ENCODE assay signal across 9 cellular contexts in genomic region chr10:115129752-115130151, GRCh38. TPM values are rescaled to one million over a fixed set of nuclear protein-coding genes. Genes with fewer than 3 reads are reported as not detected.
A peak's percentile ranks its signal among the peaks of the same experiment; 100 is the strongest.
DNase-seq lines count a peak whose midpoint lies in the region; ATAC-seq and TF ChIP-seq lines count a peak whose summit lies in the region.
"Had no signal": no experiment of that assay in that cellular context is flagged by ENCODE, and none has a peak within 500 bp of the region (broad histone marks: within the 10 kb centered on the region; RNA-seq: fewer than 3 reads in every experiment).

No MANE protein-coding gene starts in this region.

- no peak overlapping the region for H2AFZ ChIP-seq in GM23338

- no peaks in the 10 kb centered on the region for H4K20me1 ChIP-seq in GM23338 (replicated peaks; ENCODE audit: insufficient read depth)

- no peaks in the 10 kb centered on the region for H3K9me3 Mint-ChIP-seq in CD4-positive, CD25-positive, alpha-beta regulatory T cell
- no peaks in the 10 kb centered on the region; the same call in 2 of the 3 replicates for H3K9me3 Mint-ChIP-seq in GM23338
- H3K9me3 Mint-ChIP-seq in activated CD4-positive, alpha-beta T cell treated with anti-CD3 and anti-CD28 coated beads, Interleukin-2, amount 10 ng/mL, durations not matched to agents 7 days and 5 days: no peaks in the 10 kb centered on the region
- no peaks in the 10 kb centered on the region for H3K9me3 Mint-ChIP-seq in stimulated activated naive CD8-positive, alpha-beta T cell treated with anti-CD3 and anti-CD28 coated beads, Interleukin-15, amount 100 ng/mL, for 72 hours
- H3K9me3 Mint-ChIP-seq: dendritic cell treated with granulocyte-macrophage colony-stimulating factor and Interleukin-4, amounts not matched to agents 40 ng/mL and 50 ng/mL, for 4 days had no signal

- peaks cover 12% of the 10 kb centered on the region for H3K27me3 Mint-ChIP-seq in CD4-positive, CD25-positive, alpha-beta regulatory T cell
- H3K27me3 Mint-ChIP-seq in GM23338 (ENCODE audit: insufficient read depth, low read depth, poor library complexity): no peaks in the 10 kb centered on the region
- no peaks in the 10 kb centered on the region for H3K27me3 Mint-ChIP-seq in activated CD4-positive, alpha-beta T cell treated with anti-CD3 and anti-CD28 coated beads, Interleukin-2, amount 10 ng/mL, durations not matched to agents 7 days and 5 days
- no peaks in the 10 kb centered on the region for H3K27me3 Mint-ChIP-seq in stimulated activated naive CD8-positive, alpha-beta T cell treated with anti-CD3 and anti-CD28 coated beads, Interleukin-15, amount 100 ng/mL, for 72 hours
- H3K27me3 Mint-ChIP-seq: dendritic cell treated with granulocyte-macrophage colony-stimulating factor and Interleukin-4, amounts not matched to agents 40 ng/mL and 50 ng/mL, for 4 days had no signal

- H3K27ac Mint-ChIP-seq in CD4-positive, CD25-positive, alpha-beta regulatory T cell: no peak overlapping the region
- no peak overlapping the region for H3K27ac Mint-ChIP-seq in GM23338
- H3K27ac Mint-ChIP-seq in activated CD4-positive, alpha-beta T cell treated with anti-CD3 and anti-CD28 coated beads, Interleukin-2, amount 10 ng/mL, durations not matched to agents 7 days and 5 days: no peak overlapping the region
- H3K27ac Mint-ChIP-seq in stimulated activated naive CD8-positive, alpha-beta T cell treated with anti-CD3 and anti-CD28 coated beads, Interleukin-15, amount 100 ng/mL, for 72 hours: no peak overlapping the region
- H3K27ac Mint-ChIP-seq: dendritic cell treated with granulocyte-macrophage colony-stimulating factor and Interleukin-4, amounts not matched to agents 40 ng/mL and 50 ng/mL, for 4 days had no signal

- TF ChIP-seq CTCF in GM23338 (conservative IDR thresholded peaks at IDR 0.05; ENCODE audit: low read depth in 2 of 2): peak in 1 of 2 experiments; percentile 60; a peak in 3 of 4 replicates

- no peak for ATAC-seq in CD4-positive, CD25-positive, alpha-beta regulatory T cell (ENCODE audit: low read depth in 2 of 2)
- ATAC-seq in GM23338: no peak
- ATAC-seq in stimulated activated naive CD8-positive, alpha-beta T cell treated with anti-CD3 and anti-CD28 coated beads, Interleukin-15, amount 100 ng/mL, for 72 hours: no peak
- ATAC-seq in left ventricle myocardium superior: no peak

- H3K36me3 Mint-ChIP-seq in CD4-positive, CD25-positive, alpha-beta regulatory T cell: no peaks in the 10 kb centered on the region
- H3K36me3 Mint-ChIP-seq in GM23338 (ENCODE audit: low read depth): peaks cover 18% of the 10 kb centered on the region
- H3K36me3 Mint-ChIP-seq in activated CD4-positive, alpha-beta T cell treated with anti-CD3 and anti-CD28 coated beads, Interleukin-2, amount 10 ng/mL, durations not matched to agents 7 days and 5 days (ENCODE audit: low read depth): no peaks in the 10 kb centered on the region

- no peak overlapping the region for H3K4me3 Mint-ChIP-seq in CD4-positive, CD25-positive, alpha-beta regulatory T cell
- H3K4me3 Mint-ChIP-seq in GM23338: no peak overlapping the region
- no peak overlapping the region for H3K4me3 Mint-ChIP-seq in activated CD4-positive, alpha-beta T cell treated with anti-CD3 and anti-CD28 coated beads, Interleukin-2, amount 10 ng/mL, durations not matched to agents 7 days and 5 days
- H3K4me3 Mint-ChIP-seq in stimulated activated naive CD8-positive, alpha-beta T cell treated with anti-CD3 and anti-CD28 coated beads, Interleukin-15, amount 100 ng/mL, for 72 hours: no peak overlapping the region
- H3K4me3 Mint-ChIP-seq: dendritic cell treated with granulocyte-macrophage colony-stimulating factor and Interleukin-4, amounts not matched to agents 40 ng/mL and 50 ng/mL, for 4 days had no signal

- H3K4me3 ChIP-seq in CD4-positive, CD25-positive, alpha-beta regulatory T cell (ENCODE audit: low read depth, low read length): no peak overlapping the region
- no peak overlapping the region for H3K4me3 ChIP-seq in GM23338

- peak in 2 of 3 donors; percentile 16 to 55 for DNase-seq in CD4-positive, CD25-positive, alpha-beta regulatory T cell
- DNase-seq in GM23338 (ENCODE audit: low spot score): peak; percentile 57
- DNase-seq in RKO (ENCODE audit: low spot score): peak; percentile 49
- DNase-seq in globus pallidus (ENCODE audit: low spot score): peak; percentile 29
- no peak for DNase-seq in NCI-H1048 (lab: John Stamatoyannopoulos, UW)
- no peak for DNase-seq in activated CD4-positive, alpha-beta T cell treated with anti-CD3 and anti-CD28 coated beads, Interleukin-2, amount 10 ng/mL, durations not matched to agents 7 days and 5 days
- DNase-seq in stimulated activated naive CD8-positive, alpha-beta T cell treated with anti-CD3 and anti-CD28 coated beads, Interleukin-15, amount 100 ng/mL, for 72 hours: no peak
- DNase-seq in left ventricle myocardium superior: no peak

- H3K27ac ChIP-seq in CD4-positive, CD25-positive, alpha-beta regulatory T cell (ENCODE audit: insufficient read depth, low read length, poor library complexity, severe bottlenecking): no peak overlapping the region
- no peak overlapping the region for H3K27ac ChIP-seq in GM23338 (ENCODE audit: low read depth)

- H3K27me3 ChIP-seq in CD4-positive, CD25-positive, alpha-beta regulatory T cell (ENCODE audit: control insufficient read depth, insufficient read depth, low read length): no peaks in the 10 kb centered on the region
- no peaks in the 10 kb centered on the region for H3K27me3 ChIP-seq in GM23338 (ENCODE audit: insufficient read depth)

- H3K9me2 ChIP-seq in GM23338 (ENCODE audit: insufficient read depth): no peaks in the 10 kb centered on the region

- H3F3A ChIP-seq in GM23338 (replicated peaks; ENCODE audit: low read depth): no peaks in the 10 kb centered on the region

- no peak overlapping the region for H3K4me2 ChIP-seq in GM23338

- no peaks in the 10 kb centered on the region for H3K4me1 Mint-ChIP-seq in CD4-positive, CD25-positive, alpha-beta regulatory T cell
- H3K4me1 Mint-ChIP-seq in GM23338: no peaks in the 10 kb centered on the region
- H3K4me1 Mint-ChIP-seq in activated CD4-positive, alpha-beta T cell treated with anti-CD3 and anti-CD28 coated beads, Interleukin-2, amount 10 ng/mL, durations not matched to agents 7 days and 5 days: no peaks in the 10 kb centered on the region
- H3K4me1 Mint-ChIP-seq in stimulated activated naive CD8-positive, alpha-beta T cell treated with anti-CD3 and anti-CD28 coated beads, Interleukin-15, amount 100 ng/mL, for 72 hours: no peaks in the 10 kb centered on the region

- intact Hi-C loops in left ventricle myocardium superior (cut with micrococcal nuclease): loop anchor here (2.0 kb wide), 1 partner anchor 253 kb away; no protein-coding TSS in a partner anchor

- no peaks in the 10 kb centered on the region for H3K79me2 ChIP-seq in GM23338 (replicated peaks; ENCODE audit: insufficient read depth)

- POLR2A ChIA-PET in activated CD4-positive, alpha-beta T cell treated with anti-CD3 and anti-CD28 coated beads, Interleukin-2, amount 10 ng/mL, durations not matched to agents 7 days and 5 days (lab: Charles Lee): no interaction called here

- no peaks in the 10 kb centered on the region for H3K9me3 ChIP-seq in CD4-positive, CD25-positive, alpha-beta regulatory T cell (ENCODE audit: control insufficient read depth in 2 of 2, low read length in 2 of 2)

- no peaks in the 10 kb centered on the region for H3K4me1 ChIP-seq in CD4-positive, CD25-positive, alpha-beta regulatory T cell (ENCODE audit: control insufficient read depth, insufficient read depth, low read length, poor library complexity, severe bottlenecking)
- no peaks in the 10 kb centered on the region for H3K4me1 ChIP-seq in GM23338 (ENCODE audit: insufficient read depth)

- CTCF ChIA-PET in activated CD4-positive, alpha-beta T cell treated with anti-CD3 and anti-CD28 coated beads, Interleukin-2, amount 10 ng/mL, durations not matched to agents 7 days and 5 days (lab: Charles Lee): interaction anchor here (0.7 to 1.2 kb wide), 2 partner anchors 9 to 257 kb away, joined by 3 read pairs; no protein-coding TSS in a partner anchor

- H3K36me3 ChIP-seq in CD4-positive, CD25-positive, alpha-beta regulatory T cell (ENCODE audit: control insufficient read depth, insufficient read depth, low read length): no peaks in the 10 kb centered on the region
- H3K36me3 ChIP-seq in GM23338 (ENCODE audit: insufficient read depth): no peaks in the 10 kb centered on the region

TF ChIP-seq in GM23338, 12 proteins besides CTCF, POLR2A, EP300 and RAD21 (continues in another document):
- TF ChIP-seq, protein P1, sequence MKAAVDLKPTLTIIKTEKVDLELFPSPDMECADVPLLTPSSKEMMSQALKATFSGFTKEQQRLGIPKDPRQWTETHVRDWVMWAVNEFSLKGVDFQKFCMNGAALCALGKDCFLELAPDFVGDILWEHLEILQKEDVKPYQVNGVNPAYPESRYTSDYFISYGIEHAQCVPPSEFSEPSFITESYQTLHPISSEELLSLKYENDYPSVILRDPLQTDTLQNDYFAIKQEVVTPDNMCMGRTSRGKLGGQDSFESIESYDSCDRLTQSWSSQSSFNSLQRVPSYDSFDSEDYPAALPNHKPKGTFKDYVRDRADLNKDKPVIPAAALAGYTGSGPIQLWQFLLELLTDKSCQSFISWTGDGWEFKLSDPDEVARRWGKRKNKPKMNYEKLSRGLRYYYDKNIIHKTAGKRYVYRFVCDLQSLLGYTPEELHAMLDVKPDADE (IDR thresholded peaks at IDR 0.05): no peak
- no peak for TF ChIP-seq EZH2phosphoT487 (IDR thresholded peaks at IDR 0.05; ENCODE audit: unreplicated experiment)

RNA-seq across cellular contexts. Expression of gene ATRNL1, which starts 36.6 kb away (rescaled TPM):
- total RNA-seq in CD4-positive, CD25-positive, alpha-beta regulatory T cell: not detected
- not detected for polyA plus RNA-seq in CD4-positive, CD25-positive, alpha-beta regulatory T cell
- 24.0 and 29.7 TPM in 2 replicates for total RNA-seq in GM23338 (2014; rRNA removed; shearing (Covaris generic))
- polyA plus RNA-seq in GM23338 (2016; fragmentation: Nextera tagmentation; extraction: Ambion mirVana): 3.6 and 4.8 TPM in 2 replicates
- total RNA-seq in activated CD4-positive, alpha-beta T cell treated with anti-CD3 and anti-CD28 coated beads, Interleukin-2, amount 10 ng/mL, durations not matched to agents 7 days and 5 days: under 1 TPM; 0.12 to 0.22 TPM
- 1.6 TPM for total RNA-seq in left ventricle myocardium superior

Comparison
In these comparisons a context has a peak if more than half of its experiments do, and no peak if none do; other contexts are left out.
1. DNase-seq: peak in CD4-positive, CD25-positive, alpha-beta regulatory T cell (2 of 3), GM23338 (single experiment), RKO (single experiment) and globus pallidus (single experiment); none in NCI-H1048 (single experiment), activated CD4-positive, alpha-beta T cell treated with anti-CD3 and anti-CD28 coated beads, Interleukin-2, amount 10 ng/mL, durations not matched to agents 7 days and 5 days (single experiment), stimulated activated naive CD8-positive, alpha-beta T cell treated with anti-CD3 and anti-CD28 coated beads, Interleukin-15, amount 100 ng/mL, for 72 hours (0 of 2) and left ventricle myocardium superior (single experiment).